8 cellular contexts compared by ENCODE assay signal in genomic region chr15:63188937-63189871, GRCh38.
DNase-seq lines count a peak whose midpoint lies in the region; ATAC-seq lines count a peak whose summit lies in the region.

Gene RAB8B (plus strand): TSS chr15:63189606. CDS start chr15:63189625, 19 bp downstream.

- peaks cover 32% of the 10 kb centered on the region for H3K4me1 ChIP-seq in effector memory CD4-positive, alpha-beta T cell (ENCODE audit: control insufficient read depth, insufficient read depth, low read length, poor library complexity, severe bottlenecking)

- H3K36me3 ChIP-seq in effector memory CD4-positive, alpha-beta T cell (ENCODE audit: control insufficient read depth, insufficient read depth, low read length), result no peaks in the 10 kb centered on the region

- no peaks in the 10 kb centered on the region for H3K9me3 ChIP-seq in effector memory CD4-positive, alpha-beta T cell (ENCODE audit: control insufficient read depth, low read length)

- H3K4me3 ChIP-seq in effector memory CD4-positive, alpha-beta T cell (ENCODE audit: insufficient read depth, low read depth, low read length, poor library complexity, severe bottlenecking), result peak within 1 kb of the TSS; percentile 99

- ATAC-seq in GM19468 (IDR thresholded peaks at IDR 0.05; ENCODE audit: extremely low read depth, unreplicated experiment), result peak; percentile 74

- H3K27ac ChIP-seq in effector memory CD4-positive, alpha-beta T cell (ENCODE audit: insufficient read depth, low read length, poor library complexity, severe bottlenecking), result peak within 1 kb of the TSS; percentile 94

- DNase-seq in COLO829 (ENCODE audit: low spot score) (peak; percentile 63), HS-5 (ENCODE audit: low read depth) (peak; percentile 84), NOMO-1 (lab: John Stamatoyannopoulos, UW; ENCODE audit: unreplicated experiment in 2 of 2) (peak; percentile 91 to 97), medulla oblongata (ENCODE audit: extremely low spot score) (peak; percentile 97)
- DNase-seq in activated CD8-positive, alpha-beta memory T cell treated with anti-CD3 and anti-CD28 coated beads for 4 hours (ENCODE audit: low read depth in 2 of 2), result peak; percentile 97 to 98
- peak; percentile 94 to 97 (median 96) for DNase-seq in effector memory CD4-positive, alpha-beta T cell
- DNase-seq in stimulated activated CD4-positive, alpha-beta T cell treated with anti-CD3 and anti-CD28 coated beads, TNF-alpha, amount 100 ng/mL, for 48 hours (ENCODE audit: low read depth in 3 of 3), result peak; percentile 97 to 100 (median 99)

- H3K27me3 ChIP-seq in effector memory CD4-positive, alpha-beta T cell (replicated peaks; ENCODE audit: control insufficient read depth, insufficient read depth, low read length, poor library complexity, severe bottlenecking), result no peaks in the 10 kb centered on the region

Comparison
In these comparisons a context has a peak if more than half of its experiments do, and no peak if none do; other contexts are left out.
1. Peak in every context shown above with its lines: DNase-seq, ATAC-seq, H3K4me3 ChIP-seq and H3K27ac ChIP-seq.